8 cellular contexts compared by ENCODE assay signal in genomic region chr12:122031342-122032216, GRCh38. TPM values are rescaled to one million over a fixed set of nuclear protein-coding genes. Genes with fewer than 3 reads are reported as not detected.
DNase-seq lines count a peak whose midpoint lies in the region; ATAC-seq and TF ChIP-seq lines count a peak whose summit lies in the region.

No MANE protein-coding gene starts in this region.

- no peak overlapping the region for H3K4me3 ChIP-seq in ascending aorta

- TF ChIP-seq CTCF in ascending aorta (IDR thresholded peaks at IDR 0.05) = peak; percentile 37 to 52 (median 46)

- no peaks in the 10 kb centered on the region for H3K27me3 ChIP-seq in ascending aorta

- ATAC-seq in SK-N-SH treated with all-trans-retinoic acid at 6 μM for 48 hours = peak; percentile 83

- no peak overlapping the region for H3K27ac ChIP-seq in ascending aorta

- intact Hi-C loops in ascending aorta (cut with DNase I) = no loop called here

- H3K36me3 ChIP-seq in ascending aorta = peaks cover 0 to 9% of the 10 kb centered on the region in 2 donors

- H3K4me1 ChIP-seq in ascending aorta = peaks cover 0 to 12% of the 10 kb centered on the region in 2 donors

- DNase-seq in NCI-H82 (lab: John Stamatoyannopoulos, UW) (peak; percentile 72), NCI-H82 treated with DMSO at 0.1 percent for 48 hours (lab: John Stamatoyannopoulos, UW; ENCODE audit: unreplicated experiment) (no peak), ascending aorta (ENCODE audit: low spot score in 2 of 2) (no peak), iris pigment epithelial cell (ENCODE audit: low read depth) (peak; percentile 20), GM19238 (ENCODE audit: insufficient read length, low spot score) (no peak), NCI-H774 (lab: John Stamatoyannopoulos, UW) (no peak)
- DNase-seq in stimulated activated CD8-positive, alpha-beta memory T cell treated with anti-CD3 and anti-CD28 coated beads, Interleukin-12 subunit alpha, Interleukin-12 subunit beta, amount 100 ng/mL, for 1 hour (ENCODE audit: low read depth) = peak; percentile 30

- no peaks in the 10 kb centered on the region for H3K9me3 ChIP-seq in ascending aorta

TF ChIP-seq in SK-N-SH treated with all-trans-retinoic acid at 6 μM for 48 hours, 23 proteins besides CTCF, POLR2A, EP300 and RAD21:
- TF ChIP-seq TOX (CRISPR knock-in tag; IDR thresholded peaks at IDR 0.05; ENCODE audit: borderline replicate concordance) = no peak
- no peak for TF ChIP-seq CSDC2 (CRISPR knock-in tag; IDR thresholded peaks at IDR 0.05)
- no peak for TF ChIP-seq ISL1 (CRISPR knock-in tag; IDR thresholded peaks at IDR 0.05)
- TF ChIP-seq ARNTL (CRISPR knock-in tag; IDR thresholded peaks at IDR 0.05; ENCODE audit: borderline replicate concordance, low read depth) = no peak
- no peak for TF ChIP-seq OSR1 (CRISPR knock-in tag; IDR thresholded peaks at IDR 0.05)
- no peak for TF ChIP-seq GLIS3 (CRISPR knock-in tag; IDR thresholded peaks at IDR 0.05)
- TF ChIP-seq CREB5 (CRISPR knock-in tag; IDR thresholded peaks at IDR 0.05; ENCODE audit: low read depth) = no peak
- no peak for TF ChIP-seq POU6F1 (CRISPR knock-in tag; IDR thresholded peaks at IDR 0.05; ENCODE audit: borderline replicate concordance, low read depth)
TF ChIP-seq in SK-N-SH treated with all-trans-retinoic acid at 6 μM for 48 hours: peak in this region for 0.

RNA-seq across cellular contexts. Expression of gene BCL7A, which starts 9.9 kb away (rescaled TPM):
- total RNA-seq in ascending aorta = 3.2 TPM

RNA-seq across cellular contexts. Expression of gene MLXIP, which starts 47.0 kb away (rescaled TPM):
- total RNA-seq in ascending aorta = 62.3 TPM

Comparison
In these comparisons a context has a peak if more than half of its experiments do, and no peak if none do; other contexts are left out.
1. DNase-seq: peak in NCI-H82 (single experiment), iris pigment epithelial cell (single experiment) and stimulated activated CD8-positive, alpha-beta memory T cell treated with anti-CD3 and anti-CD28 coated beads, Interleukin-12 subunit alpha, Interleukin-12 subunit beta, amount 100 ng/mL, for 1 hour (single experiment); none in NCI-H82 treated with DMSO at 0.1 percent for 48 hours (single experiment), ascending aorta (0 of 2), GM19238 (single experiment) and NCI-H774 (single experiment).